In the genomic region with DNA sequence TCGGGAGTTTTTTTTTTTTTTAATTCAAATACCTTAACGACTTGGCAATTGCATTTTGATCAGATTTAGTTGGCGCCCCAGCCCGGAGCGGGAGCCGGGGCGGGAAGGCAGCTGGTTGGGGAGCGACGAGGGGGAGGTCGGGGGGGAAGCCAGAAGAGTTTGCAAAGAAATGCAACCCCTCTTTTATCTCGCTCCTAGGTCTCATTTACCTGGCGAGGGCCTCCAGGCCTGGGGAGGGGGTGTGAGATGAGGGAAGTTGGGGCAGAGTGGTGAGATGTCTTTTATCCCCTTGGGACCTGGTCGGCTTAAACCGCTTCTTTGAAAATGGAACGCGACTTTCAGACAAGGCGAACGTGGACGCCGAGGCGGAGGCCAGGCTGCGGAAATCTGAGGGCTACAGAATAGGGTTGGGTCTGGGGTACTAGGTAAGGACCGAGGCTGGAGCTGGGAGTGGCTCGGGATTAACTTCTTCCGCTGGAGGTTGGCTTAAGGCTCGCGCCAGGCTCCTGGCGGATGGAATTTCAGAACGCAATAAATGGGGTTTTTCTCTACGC, we compare ENCODE assay signal across 17 cellular contexts. TPM values are rescaled to one million over a fixed set of nuclear protein-coding genes. Genes with fewer than 3 reads are reported as not detected.
DNase-seq lines count a peak whose midpoint lies in the region; ATAC-seq, FAIRE-seq and TF ChIP-seq lines count a peak whose summit lies in the region.
"Had no signal": no experiment of that assay in that cellular context is flagged by ENCODE, and none has a peak within 500 bp of the region (broad histone marks: within the 10 kb centered on the region; RNA-seq: fewer than 3 reads in every experiment).

No MANE protein-coding gene starts in this region.

- no peak for ATAC-seq in GM12878
- ATAC-seq: left lobe of liver, T-cell had no signal

- H3K27me3 Mint-ChIP-seq in IgD-negative memory B cell, result peaks cover 57% of the 10 kb centered on the region

- peak overlapping the region in 2 of 3 donors; percentile 24 to 54 for H3K27ac Mint-ChIP-seq in IgD-negative memory B cell
- H3K27ac Mint-ChIP-seq: T-cell had no signal

- POLR2A ChIA-PET in GM12878 (lab: Charles Lee), result no interaction called here

- H3K9ac ChIP-seq in GM12878 (ENCODE audit: control insufficient read depth, insufficient read depth, low read length) (no peak overlapping the region), skeletal muscle tissue (ENCODE audit: low read depth in 1 of 3, low read length in 3 of 3) (no peak overlapping the region)
- H3K9ac ChIP-seq: KMS-11 had no signal

- TF ChIP-seq POLR2A in GM12878 (IDR thresholded peaks at IDR 0.05; ENCODE audit: low read depth, low read length), result no peak

- no peaks in the 10 kb centered on the region for H3K79me2 ChIP-seq in GM12878 (ENCODE audit: control insufficient read depth, insufficient read depth, low read length)

- H3K4me3 ChIP-seq in GM12878 (no peak overlapping the region), skeletal muscle tissue (ENCODE audit: low read length in 3 of 3) (peak overlapping the region in 2 of 3 donors; percentile 48 to 60)

- no peak for FAIRE-seq in GM12878 (lab: Jason Lieb, UNC)
- FAIRE-seq: GM19239 had no signal

- no peak overlapping the region for H2AFZ ChIP-seq in GM12878 (ENCODE audit: control insufficient read depth, low read depth, low read length)

- in situ Hi-C loops in GM12878 (cut with MboI), result no loop called here

- no peaks in the 10 kb centered on the region for H3K4me1 ChIP-seq in GM12878 (ENCODE audit: control insufficient read depth, insufficient read depth, low read length)
- peaks cover 35 to 39% (median 37%) of the 10 kb centered on the region in 3 donors for H3K4me1 ChIP-seq in skeletal muscle tissue (ENCODE audit: control insufficient read depth in 3 of 3, insufficient read depth in 3 of 3, low read length in 3 of 3)
- H3K4me1 ChIP-seq: BE2C had no signal

- intact Hi-C loops in GM12878 (cut with micrococcal nuclease; ENCODE audit: unreplicated experiment), result no loop called here

- H3K4me3 Mint-ChIP-seq in IgD-negative memory B cell, result peak overlapping the region in 3 of 4 donors; percentile 71 to 81 (median 74)

- no peak for TF ChIP-seq CTCF in GM12878 (IDR thresholded peaks at IDR 0.05 in 2 of 3, conservative IDR thresholded peaks at IDR 0.05 in 1 of 3; ENCODE audit: control insufficient read depth in 2 of 3, extremely low read depth in 1 of 3, insufficient read depth in 1 of 3, low read depth in 3 of 3, low read length in 3 of 3)

- CTCF ChIA-PET in GM12878 (lab: Yijun Ruan, JAX), result no interaction called here

- no TSS peak for BruUV-seq in GM12878 (replicated peaks; lab: Mats Ljungman, UMichigan)

- H3K9me3 ChIP-seq in GM12878 (replicated peaks; ENCODE audit: control insufficient read depth, insufficient read depth, low read length), result no peaks in the 10 kb centered on the region
- no peaks in the 10 kb centered on the region for H3K9me3 ChIP-seq in skeletal muscle tissue (ENCODE audit: control insufficient read depth in 3 of 3, low read length in 3 of 3)
- H3K9me3 ChIP-seq: BE2C had no signal

- DNase-seq in GM12878 (ENCODE audit: low read depth, low spot score) (no peak), left kidney (ENCODE audit: low read depth, low spot score) (peak; percentile 46), SIG-M5 treated with dmso at 0.1 percent for 504 hours (lab: John Stamatoyannopoulos, UW; ENCODE audit: unreplicated experiment) (no peak), RPMI8226 (no peak)
- no peak for DNase-seq in central memory CD4-positive, alpha-beta T cell
- DNase-seq: BE2C, EL, NCI-H1048, NCI-H2029, T-cell had no signal

- peaks cover 20 to 30% (median 26%) of the 10 kb centered on the region in 3 donors for H3K4me1 Mint-ChIP-seq in IgD-negative memory B cell

- TF ChIP-seq RAD21 in GM12878 (IDR thresholded peaks at IDR 0.05; ENCODE audit: insufficient read depth, low read depth, low read length), result no peak

- no peaks in the 10 kb centered on the region for H4K20me1 ChIP-seq in GM12878 (ENCODE audit: control insufficient read depth, insufficient read depth)

- no peak for TF ChIP-seq EP300 in GM12878 (IDR thresholded peaks at IDR 0.05; ENCODE audit: borderline replicate concordance in 1 of 2, control insufficient read depth in 1 of 2, low read depth in 2 of 2, low read length in 2 of 2)

- H3K4me2 ChIP-seq in GM12878 (ENCODE audit: control insufficient read depth, insufficient read depth), result no peak overlapping the region
- H3K4me2 ChIP-seq: KMS-11 had no signal

- H3K27me3 ChIP-seq in GM12878 (replicated peaks in 1 of 2; ENCODE audit: control insufficient read depth in 2 of 2, insufficient read depth in 2 of 2, low read length in 1 of 2), result peaks cover 31 to 35% of the 10 kb centered on the region in 2 experiments
- H3K27me3 ChIP-seq in skeletal muscle tissue (ENCODE audit: control insufficient read depth in 3 of 3, insufficient read depth in 3 of 3, low read length in 3 of 3), result peaks cover 68 to 79% (median 70%) of the 10 kb centered on the region in 3 donors

- H3K36me3 ChIP-seq in GM12878 (ENCODE audit: control insufficient read depth in 2 of 2, insufficient read depth in 2 of 2, low read length in 1 of 2) (no peaks in the 10 kb centered on the region), skeletal muscle tissue (ENCODE audit: control insufficient read depth in 3 of 3, insufficient read depth in 3 of 3, low read length in 3 of 3) (no peaks in the 10 kb centered on the region)
- H3K36me3 ChIP-seq: BE2C had no signal

- H3K27ac ChIP-seq in GM12878 (ENCODE audit: control insufficient read depth, insufficient read depth) (no peak overlapping the region), skeletal muscle tissue (ENCODE audit: low read depth, low read length) (no peak overlapping the region)
- H3K27ac ChIP-seq: KMS-11 had no signal

- 16% methylated on average over 21 of the region's 30 CpGs for WGBS in GM12878 (ENCODE audit: insufficient coverage, insufficient replicate concordance, low lambda C conversion rate, missing lambda C conversion rate)

- H3K9me3 Mint-ChIP-seq in IgD-negative memory B cell, result peaks cover 0 to 1% (median 0%) of the 10 kb centered on the region in 3 donors
- H3K9me3 Mint-ChIP-seq: T-cell had no signal

- SMC1A ChIA-PET in GM12878 (lab: Charles Lee; ENCODE audit: uncharacterized antibody, unreplicated experiment), result no interaction called here

- RAD21 ChIA-PET in GM12878 (lab: Charles Lee; ENCODE audit: unreplicated experiment), result no interaction called here

- H3K36me3 Mint-ChIP-seq in IgD-negative memory B cell, result peaks cover 4% of the 10 kb centered on the region
- H3K36me3 Mint-ChIP-seq: T-cell had no signal

TF ChIP-seq in GM12878, 131 proteins besides CTCF, POLR2A, EP300 and RAD21:
- peak; percentile 24 for TF ChIP-seq MEF2B (IDR thresholded peaks at IDR 0.05; ENCODE audit: partially characterized antibody, poor library complexity, severe bottlenecking)
- TF ChIP-seq, protein P1, sequence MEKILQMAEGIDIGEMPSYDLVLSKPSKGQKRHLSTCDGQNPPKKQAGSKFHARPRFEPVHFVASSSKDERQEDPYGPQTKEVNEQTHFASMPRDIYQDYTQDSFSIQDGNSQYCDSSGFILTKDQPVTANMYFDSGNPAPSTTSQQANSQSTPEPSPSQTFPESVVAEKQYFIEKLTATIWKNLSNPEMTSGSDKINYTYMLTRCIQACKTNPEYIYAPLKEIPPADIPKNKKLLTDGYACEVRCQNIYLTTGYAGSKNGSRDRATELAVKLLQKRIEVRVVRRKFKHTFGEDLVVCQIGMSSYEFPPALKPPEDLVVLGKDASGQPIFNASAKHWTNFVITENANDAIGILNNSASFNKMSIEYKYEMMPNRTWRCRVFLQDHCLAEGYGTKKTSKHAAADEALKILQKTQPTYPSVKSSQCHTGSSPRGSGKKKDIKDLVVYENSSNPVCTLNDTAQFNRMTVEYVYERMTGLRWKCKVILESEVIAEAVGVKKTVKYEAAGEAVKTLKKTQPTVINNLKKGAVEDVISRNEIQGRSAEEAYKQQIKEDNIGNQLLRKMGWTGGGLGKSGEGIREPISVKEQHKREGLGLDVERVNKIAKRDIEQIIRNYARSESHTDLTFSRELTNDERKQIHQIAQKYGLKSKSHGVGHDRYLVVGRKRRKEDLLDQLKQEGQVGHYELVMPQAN (conservative IDR thresholded peaks at IDR 0.05), result no peak

RNA-seq across cellular contexts. Expression of a gene that starts 40.3 kb away (rescaled TPM):
- polyA plus RNA-seq in IgD-negative memory B cell, result not detected
- total RNA-seq in GM12878 (2013; cell fraction: nucleolus; rRNA removed), result 1.2 and 2.0 TPM in 2 replicates
- total RNA-seq in GM12878 (2014; rRNA removed), result not detected in 2 replicates
- not detected in 2 replicates for total RNA-seq in GM12878 (2014; rRNA removed; fragmentation: Illumina TruSeq; extraction: Trizol)
- not detected in 2 replicates for total RNA-seq in GM12878 (2021)
- 0.42 TPM for polyA plus RNA-seq in GM12878 (2011; ENCODE audit: low read depth)
- polyA plus RNA-seq in GM12878 (2011; rRNA removed), result 0.22 and 0.53 TPM in 2 replicates
- 1.1 and 1.6 TPM in 2 replicates for polyA plus RNA-seq in GM12878 (2011; cell fraction: cytosol; rRNA removed)
- 0.35 and 0.42 TPM in 2 replicates for polyA plus RNA-seq in GM12878 (2011; cell fraction: nucleus; rRNA removed)
- polyA plus RNA-seq in GM12878 (2012), result 0.20 and 1.2 TPM in 2 replicates
- polyA plus RNA-seq in GM12878 (2014; fragmentation: Illumina TruSeq; extraction: Trizol), result not detected in 2 replicates
- not detected for polyA plus RNA-seq in GM12878 (2014; fragmentation: Nextera tagmentation; extraction: Ambion mirVana)
- 0.09 TPM in 1 of 2 replicates, not detected in the other for polyA plus RNA-seq in GM12878 (2014; rRNA removed)
- polyA plus RNA-seq in GM12878 (2016; fragmentation: Nextera tagmentation; extraction: Ambion mirVana), result under 1 TPM in 1 of 2 experiments, not detected in 1; 0.21 TPM
- 0.51 and 1.1 TPM in 2 replicates for polyA minus RNA-seq in GM12878 (2011; rRNA and poly(A)+ RNA removed)
- polyA minus RNA-seq in GM12878 (2011; cell fraction: cytosol; rRNA and poly(A)+ RNA removed), result not detected in 2 replicates
- polyA minus RNA-seq in GM12878 (2011; cell fraction: nucleus; rRNA and poly(A)+ RNA removed), result 0.48 and 0.77 TPM in 2 replicates
- total RNA-seq in skeletal muscle tissue, result not detected
- total RNA-seq: activated CD8-positive, alpha-beta memory T cell treated with anti-CD3 and anti-CD28 coated beads for 36 hours; left lobe of liver; T-cell; temporal lobe had no signal
